ENCODE assay signal across 1 cellular context in the genomic region with DNA sequence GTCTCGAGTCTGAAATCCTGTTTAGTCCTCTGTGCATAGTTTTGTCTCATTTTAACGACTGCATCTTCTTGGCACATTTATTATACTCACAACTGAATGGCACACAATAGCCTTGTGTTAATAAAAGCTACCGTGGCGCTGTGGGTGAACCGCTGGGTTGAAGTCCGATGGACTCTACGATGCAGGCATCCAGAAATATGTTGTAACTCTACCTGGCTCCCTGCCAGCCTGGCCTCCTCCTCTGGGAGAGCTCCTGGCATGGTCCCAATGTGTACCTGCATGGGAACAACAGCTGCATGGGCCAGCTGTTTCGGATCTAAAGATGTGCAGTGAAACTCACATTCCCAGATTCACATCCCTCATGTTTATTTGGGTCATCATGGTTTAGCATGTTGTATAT.
TF ChIP-seq lines count a peak whose summit lies in the region.

No MANE protein-coding gene starts in this region.

TF ChIP-seq in HepG2, 621 proteins besides CTCF, POLR2A, EP300 and RAD21 (continued from another document and continues in another):
- TF ChIP-seq, protein P1, sequence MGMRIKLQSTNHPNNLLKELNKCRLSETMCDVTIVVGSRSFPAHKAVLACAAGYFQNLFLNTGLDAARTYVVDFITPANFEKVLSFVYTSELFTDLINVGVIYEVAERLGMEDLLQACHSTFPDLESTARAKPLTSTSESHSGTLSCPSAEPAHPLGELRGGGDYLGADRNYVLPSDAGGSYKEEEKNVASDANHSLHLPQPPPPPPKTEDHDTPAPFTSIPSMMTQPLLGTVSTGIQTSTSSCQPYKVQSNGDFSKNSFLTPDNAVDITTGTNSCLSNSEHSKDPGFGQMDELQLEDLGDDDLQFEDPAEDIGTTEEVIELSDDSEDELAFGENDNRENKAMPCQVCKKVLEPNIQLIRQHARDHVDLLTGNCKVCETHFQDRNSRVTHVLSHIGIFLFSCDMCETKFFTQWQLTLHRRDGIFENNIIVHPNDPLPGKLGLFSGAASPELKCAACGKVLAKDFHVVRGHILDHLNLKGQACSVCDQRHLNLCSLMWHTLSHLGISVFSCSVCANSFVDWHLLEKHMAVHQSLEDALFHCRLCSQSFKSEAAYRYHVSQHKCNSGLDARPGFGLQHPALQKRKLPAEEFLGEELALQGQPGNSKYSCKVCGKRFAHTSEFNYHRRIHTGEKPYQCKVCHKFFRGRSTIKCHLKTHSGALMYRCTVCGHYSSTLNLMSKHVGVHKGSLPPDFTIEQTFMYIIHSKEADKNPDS (CRISPR knock-in tag; IDR thresholded peaks at IDR 0.05), result no peak
- TF ChIP-seq ARHGAP35 (CRISPR knock-in tag; IDR thresholded peaks at IDR 0.05; ENCODE audit: borderline replicate concordance), result no peak
- TF ChIP-seq KAT8 (CRISPR knock-in tag; IDR thresholded peaks at IDR 0.05), result no peak
- TF ChIP-seq, protein P2, sequence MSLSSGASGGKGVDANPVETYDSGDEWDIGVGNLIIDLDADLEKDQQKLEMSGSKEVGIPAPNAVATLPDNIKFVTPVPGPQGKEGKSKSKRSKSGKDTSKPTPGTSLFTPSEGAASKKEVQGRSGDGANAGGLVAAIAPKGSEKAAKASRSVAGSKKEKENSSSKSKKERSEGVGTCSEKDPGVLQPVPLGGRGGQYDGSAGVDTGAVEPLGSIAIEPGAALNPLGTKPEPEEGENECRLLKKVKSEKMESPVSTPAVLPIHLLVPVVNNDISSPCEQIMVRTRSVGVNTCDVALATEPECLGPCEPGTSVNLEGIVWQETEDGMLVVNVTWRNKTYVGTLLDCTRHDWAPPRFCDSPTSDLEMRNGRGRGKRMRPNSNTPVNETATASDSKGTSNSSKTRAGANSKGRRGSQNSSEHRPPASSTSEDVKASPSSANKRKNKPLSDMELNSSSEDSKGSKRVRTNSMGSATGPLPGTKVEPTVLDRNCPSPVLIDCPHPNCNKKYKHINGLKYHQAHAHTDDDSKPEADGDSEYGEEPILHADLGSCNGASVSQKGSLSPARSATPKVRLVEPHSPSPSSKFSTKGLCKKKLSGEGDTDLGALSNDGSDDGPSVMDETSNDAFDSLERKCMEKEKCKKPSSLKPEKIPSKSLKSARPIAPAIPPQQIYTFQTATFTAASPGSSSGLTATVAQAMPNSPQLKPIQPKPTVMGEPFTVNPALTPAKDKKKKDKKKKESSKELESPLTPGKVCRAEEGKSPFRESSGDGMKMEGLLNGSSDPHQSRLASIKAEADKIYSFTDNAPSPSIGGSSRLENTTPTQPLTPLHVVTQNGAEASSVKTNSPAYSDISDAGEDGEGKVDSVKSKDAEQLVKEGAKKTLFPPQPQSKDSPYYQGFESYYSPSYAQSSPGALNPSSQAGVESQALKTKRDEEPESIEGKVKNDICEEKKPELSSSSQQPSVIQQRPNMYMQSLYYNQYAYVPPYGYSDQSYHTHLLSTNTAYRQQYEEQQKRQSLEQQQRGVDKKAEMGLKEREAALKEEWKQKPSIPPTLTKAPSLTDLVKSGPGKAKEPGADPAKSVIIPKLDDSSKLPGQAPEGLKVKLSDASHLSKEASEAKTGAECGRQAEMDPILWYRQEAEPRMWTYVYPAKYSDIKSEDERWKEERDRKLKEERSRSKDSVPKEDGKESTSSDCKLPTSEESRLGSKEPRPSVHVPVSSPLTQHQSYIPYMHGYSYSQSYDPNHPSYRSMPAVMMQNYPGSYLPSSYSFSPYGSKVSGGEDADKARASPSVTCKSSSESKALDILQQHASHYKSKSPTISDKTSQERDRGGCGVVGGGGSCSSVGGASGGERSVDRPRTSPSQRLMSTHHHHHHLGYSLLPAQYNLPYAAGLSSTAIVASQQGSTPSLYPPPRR (CRISPR knock-in tag; IDR thresholded peaks at IDR 0.05; ENCODE audit: borderline replicate concordance), result no peak
- TF ChIP-seq ZNF552 (CRISPR knock-in tag; IDR thresholded peaks at IDR 0.05; ENCODE audit: borderline replicate concordance), result no peak
- TF ChIP-seq, protein P3, sequence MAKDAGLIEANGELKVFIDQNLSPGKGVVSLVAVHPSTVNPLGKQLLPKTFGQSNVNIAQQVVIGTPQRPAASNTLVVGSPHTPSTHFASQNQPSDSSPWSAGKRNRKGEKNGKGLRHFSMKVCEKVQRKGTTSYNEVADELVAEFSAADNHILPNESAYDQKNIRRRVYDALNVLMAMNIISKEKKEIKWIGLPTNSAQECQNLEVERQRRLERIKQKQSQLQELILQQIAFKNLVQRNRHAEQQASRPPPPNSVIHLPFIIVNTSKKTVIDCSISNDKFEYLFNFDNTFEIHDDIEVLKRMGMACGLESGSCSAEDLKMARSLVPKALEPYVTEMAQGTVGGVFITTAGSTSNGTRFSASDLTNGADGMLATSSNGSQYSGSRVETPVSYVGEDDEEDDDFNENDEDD (CRISPR knock-in tag; IDR thresholded peaks at IDR 0.05; ENCODE audit: borderline replicate concordance), result no peak
- no peak for TF ChIP-seq FOXK2 (IDR thresholded peaks at IDR 0.05)
- no peak for TF ChIP-seq SMARCE1 (IDR thresholded peaks at IDR 0.05; ENCODE audit: borderline replicate concordance)
- TF ChIP-seq, protein P4, sequence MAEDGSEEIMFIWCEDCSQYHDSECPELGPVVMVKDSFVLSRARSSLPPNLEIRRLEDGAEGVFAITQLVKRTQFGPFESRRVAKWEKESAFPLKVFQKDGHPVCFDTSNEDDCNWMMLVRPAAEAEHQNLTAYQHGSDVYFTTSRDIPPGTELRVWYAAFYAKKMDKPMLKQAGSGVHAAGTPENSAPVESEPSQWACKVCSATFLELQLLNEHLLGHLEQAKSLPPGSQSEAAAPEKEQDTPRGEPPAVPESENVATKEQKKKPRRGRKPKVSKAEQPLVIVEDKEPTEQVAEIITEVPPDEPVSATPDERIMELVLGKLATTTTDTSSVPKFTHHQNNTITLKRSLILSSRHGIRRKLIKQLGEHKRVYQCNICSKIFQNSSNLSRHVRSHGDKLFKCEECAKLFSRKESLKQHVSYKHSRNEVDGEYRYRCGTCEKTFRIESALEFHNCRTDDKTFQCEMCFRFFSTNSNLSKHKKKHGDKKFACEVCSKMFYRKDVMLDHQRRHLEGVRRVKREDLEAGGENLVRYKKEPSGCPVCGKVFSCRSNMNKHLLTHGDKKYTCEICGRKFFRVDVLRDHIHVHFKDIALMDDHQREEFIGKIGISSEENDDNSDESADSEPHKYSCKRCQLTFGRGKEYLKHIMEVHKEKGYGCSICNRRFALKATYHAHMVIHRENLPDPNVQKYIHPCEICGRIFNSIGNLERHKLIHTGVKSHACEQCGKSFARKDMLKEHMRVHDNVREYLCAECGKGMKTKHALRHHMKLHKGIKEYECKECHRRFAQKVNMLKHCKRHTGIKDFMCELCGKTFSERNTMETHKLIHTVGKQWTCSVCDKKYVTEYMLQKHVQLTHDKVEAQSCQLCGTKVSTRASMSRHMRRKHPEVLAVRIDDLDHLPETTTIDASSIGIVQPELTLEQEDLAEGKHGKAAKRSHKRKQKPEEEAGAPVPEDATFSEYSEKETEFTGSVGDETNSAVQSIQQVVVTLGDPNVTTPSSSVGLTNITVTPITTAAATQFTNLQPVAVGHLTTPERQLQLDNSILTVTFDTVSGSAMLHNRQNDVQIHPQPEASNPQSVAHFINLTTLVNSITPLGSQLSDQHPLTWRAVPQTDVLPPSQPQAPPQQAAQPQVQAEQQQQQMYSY (CRISPR knock-in tag; IDR thresholded peaks at IDR 0.05), result no peak
- no peak for TF ChIP-seq MEIS2 (CRISPR knock-in tag; IDR thresholded peaks at IDR 0.05)
- TF ChIP-seq ZNF644 (CRISPR knock-in tag; IDR thresholded peaks at IDR 0.05; ENCODE audit: low read depth), result peak; percentile 48; the same call in 1 of the 2 replicates
- TF ChIP-seq RARA (CRISPR knock-in tag; IDR thresholded peaks at IDR 0.05), result no peak
- TF ChIP-seq ZNF3 (CRISPR knock-in tag; IDR thresholded peaks at IDR 0.05), result no peak
- TF ChIP-seq ZNF329 (CRISPR knock-in tag; IDR thresholded peaks at IDR 0.05; ENCODE audit: low read depth), result no peak
- TF ChIP-seq SMYD3 (CRISPR knock-in tag; IDR thresholded peaks at IDR 0.05), result 0 out of 2 replicates have a peak, but pooled peaks have one; percentile 38
- TF ChIP-seq SP140L (CRISPR knock-in tag; IDR thresholded peaks at IDR 0.05; ENCODE audit: borderline replicate concordance), result no peak
- no peak for TF ChIP-seq ZNF768 (CRISPR knock-in tag; IDR thresholded peaks at IDR 0.05)
- 0 out of 2 replicates have a peak, but pooled peaks have one; percentile 63 for TF ChIP-seq CBX5 (CRISPR knock-in tag; IDR thresholded peaks at IDR 0.05; ENCODE audit: borderline replicate concordance)
- TF ChIP-seq, protein P5, sequence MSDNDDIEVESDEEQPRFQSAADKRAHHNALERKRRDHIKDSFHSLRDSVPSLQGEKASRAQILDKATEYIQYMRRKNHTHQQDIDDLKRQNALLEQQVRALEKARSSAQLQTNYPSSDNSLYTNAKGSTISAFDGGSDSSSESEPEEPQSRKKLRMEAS (IDR thresholded peaks at IDR 0.05), result no peak
- no peak for TF ChIP-seq ZKSCAN5 (CRISPR knock-in tag; IDR thresholded peaks at IDR 0.05)
- TF ChIP-seq ZFP62 (CRISPR knock-in tag; IDR thresholded peaks at IDR 0.05), result no peak
- TF ChIP-seq, protein P6, sequence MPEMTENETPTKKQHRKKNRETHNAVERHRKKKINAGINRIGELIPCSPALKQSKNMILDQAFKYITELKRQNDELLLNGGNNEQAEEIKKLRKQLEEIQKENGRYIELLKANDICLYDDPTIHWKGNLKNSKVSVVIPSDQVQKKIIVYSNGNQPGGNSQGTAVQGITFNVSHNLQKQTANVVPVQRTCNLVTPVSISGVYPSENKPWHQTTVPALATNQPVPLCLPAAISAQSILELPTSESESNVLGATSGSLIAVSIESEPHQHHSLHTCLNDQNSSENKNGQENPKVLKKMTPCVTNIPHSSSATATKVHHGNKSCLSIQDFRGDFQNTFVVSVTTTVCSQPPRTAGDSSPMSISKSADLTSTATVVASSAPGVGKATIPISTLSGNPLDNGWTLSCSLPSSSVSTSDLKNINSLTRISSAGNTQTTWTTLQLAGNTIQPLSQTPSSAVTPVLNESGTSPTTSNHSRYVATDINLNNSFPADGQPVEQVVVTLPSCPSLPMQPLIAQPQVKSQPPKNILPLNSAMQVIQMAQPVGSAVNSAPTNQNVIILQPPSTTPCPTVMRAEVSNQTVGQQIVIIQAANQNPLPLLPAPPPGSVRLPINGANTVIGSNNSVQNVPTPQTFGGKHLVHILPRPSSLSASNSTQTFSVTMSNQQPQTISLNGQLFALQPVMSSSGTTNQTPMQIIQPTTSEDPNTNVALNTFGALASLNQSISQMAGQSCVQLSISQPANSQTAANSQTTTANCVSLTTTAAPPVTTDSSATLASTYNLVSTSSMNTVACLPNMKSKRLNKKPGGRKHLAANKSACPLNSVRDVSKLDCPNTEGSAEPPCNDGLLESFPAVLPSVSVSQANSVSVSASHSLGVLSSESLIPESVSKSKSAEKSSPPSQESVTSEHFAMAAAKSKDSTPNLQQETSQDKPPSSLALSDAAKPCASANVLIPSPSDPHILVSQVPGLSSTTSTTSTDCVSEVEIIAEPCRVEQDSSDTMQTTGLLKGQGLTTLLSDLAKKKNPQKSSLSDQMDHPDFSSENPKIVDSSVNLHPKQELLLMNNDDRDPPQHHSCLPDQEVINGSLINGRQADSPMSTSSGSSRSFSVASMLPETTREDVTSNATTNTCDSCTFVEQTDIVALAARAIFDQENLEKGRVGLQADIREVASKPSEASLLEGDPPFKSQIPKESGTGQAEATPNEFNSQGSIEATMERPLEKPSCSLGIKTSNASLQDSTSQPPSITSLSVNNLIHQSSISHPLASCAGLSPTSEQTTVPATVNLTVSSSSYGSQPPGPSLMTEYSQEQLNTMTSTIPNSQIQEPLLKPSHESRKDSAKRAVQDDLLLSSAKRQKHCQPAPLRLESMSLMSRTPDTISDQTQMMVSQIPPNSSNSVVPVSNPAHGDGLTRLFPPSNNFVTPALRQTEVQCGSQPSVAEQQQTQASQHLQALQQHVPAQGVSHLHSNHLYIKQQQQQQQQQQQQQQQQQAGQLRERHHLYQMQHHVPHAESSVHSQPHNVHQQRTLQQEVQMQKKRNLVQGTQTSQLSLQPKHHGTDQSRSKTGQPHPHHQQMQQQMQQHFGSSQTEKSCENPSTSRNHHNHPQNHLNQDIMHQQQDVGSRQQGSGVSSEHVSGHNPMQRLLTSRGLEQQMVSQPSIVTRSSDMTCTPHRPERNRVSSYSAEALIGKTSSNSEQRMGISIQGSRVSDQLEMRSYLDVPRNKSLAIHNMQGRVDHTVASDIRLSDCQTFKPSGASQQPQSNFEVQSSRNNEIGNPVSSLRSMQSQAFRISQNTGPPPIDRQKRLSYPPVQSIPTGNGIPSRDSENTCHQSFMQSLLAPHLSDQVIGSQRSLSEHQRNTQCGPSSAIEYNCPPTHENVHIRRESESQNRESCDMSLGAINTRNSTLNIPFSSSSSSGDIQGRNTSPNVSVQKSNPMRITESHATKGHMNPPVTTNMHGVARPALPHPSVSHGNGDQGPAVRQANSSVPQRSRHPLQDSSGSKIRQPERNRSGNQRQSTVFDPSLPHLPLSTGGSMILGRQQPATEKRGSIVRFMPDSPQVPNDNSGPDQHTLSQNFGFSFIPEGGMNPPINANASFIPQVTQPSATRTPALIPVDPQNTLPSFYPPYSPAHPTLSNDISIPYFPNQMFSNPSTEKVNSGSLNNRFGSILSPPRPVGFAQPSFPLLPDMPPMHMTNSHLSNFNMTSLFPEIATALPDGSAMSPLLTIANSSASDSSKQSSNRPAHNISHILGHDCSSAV (CRISPR knock-in tag; IDR thresholded peaks at IDR 0.05; ENCODE audit: borderline replicate concordance), result no peak
- TF ChIP-seq, protein P7, sequence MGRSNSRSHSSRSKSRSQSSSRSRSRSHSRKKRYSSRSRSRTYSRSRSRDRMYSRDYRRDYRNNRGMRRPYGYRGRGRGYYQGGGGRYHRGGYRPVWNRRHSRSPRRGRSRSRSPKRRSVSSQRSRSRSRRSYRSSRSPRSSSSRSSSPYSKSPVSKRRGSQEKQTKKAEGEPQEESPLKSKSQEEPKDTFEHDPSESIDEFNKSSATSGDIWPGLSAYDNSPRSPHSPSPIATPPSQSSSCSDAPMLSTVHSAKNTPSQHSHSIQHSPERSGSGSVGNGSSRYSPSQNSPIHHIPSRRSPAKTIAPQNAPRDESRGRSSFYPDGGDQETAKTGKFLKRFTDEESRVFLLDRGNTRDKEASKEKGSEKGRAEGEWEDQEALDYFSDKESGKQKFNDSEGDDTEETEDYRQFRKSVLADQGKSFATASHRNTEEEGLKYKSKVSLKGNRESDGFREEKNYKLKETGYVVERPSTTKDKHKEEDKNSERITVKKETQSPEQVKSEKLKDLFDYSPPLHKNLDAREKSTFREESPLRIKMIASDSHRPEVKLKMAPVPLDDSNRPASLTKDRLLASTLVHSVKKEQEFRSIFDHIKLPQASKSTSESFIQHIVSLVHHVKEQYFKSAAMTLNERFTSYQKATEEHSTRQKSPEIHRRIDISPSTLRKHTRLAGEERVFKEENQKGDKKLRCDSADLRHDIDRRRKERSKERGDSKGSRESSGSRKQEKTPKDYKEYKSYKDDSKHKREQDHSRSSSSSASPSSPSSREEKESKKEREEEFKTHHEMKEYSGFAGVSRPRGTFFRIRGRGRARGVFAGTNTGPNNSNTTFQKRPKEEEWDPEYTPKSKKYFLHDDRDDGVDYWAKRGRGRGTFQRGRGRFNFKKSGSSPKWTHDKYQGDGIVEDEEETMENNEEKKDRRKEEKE (IDR thresholded peaks at IDR 0.05), result no peak
- TF ChIP-seq, protein P8, sequence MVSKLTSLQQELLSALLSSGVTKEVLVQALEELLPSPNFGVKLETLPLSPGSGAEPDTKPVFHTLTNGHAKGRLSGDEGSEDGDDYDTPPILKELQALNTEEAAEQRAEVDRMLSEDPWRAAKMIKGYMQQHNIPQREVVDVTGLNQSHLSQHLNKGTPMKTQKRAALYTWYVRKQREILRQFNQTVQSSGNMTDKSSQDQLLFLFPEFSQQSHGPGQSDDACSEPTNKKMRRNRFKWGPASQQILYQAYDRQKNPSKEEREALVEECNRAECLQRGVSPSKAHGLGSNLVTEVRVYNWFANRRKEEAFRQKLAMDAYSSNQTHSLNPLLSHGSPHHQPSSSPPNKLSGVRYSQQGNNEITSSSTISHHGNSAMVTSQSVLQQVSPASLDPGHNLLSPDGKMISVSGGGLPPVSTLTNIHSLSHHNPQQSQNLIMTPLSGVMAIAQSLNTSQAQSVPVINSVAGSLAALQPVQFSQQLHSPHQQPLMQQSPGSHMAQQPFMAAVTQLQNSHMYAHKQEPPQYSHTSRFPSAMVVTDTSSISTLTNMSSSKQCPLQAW (CRISPR knock-in tag; IDR thresholded peaks at IDR 0.05), result no peak
